ENCODE assay signal across 27 cellular contexts in the genomic region with DNA sequence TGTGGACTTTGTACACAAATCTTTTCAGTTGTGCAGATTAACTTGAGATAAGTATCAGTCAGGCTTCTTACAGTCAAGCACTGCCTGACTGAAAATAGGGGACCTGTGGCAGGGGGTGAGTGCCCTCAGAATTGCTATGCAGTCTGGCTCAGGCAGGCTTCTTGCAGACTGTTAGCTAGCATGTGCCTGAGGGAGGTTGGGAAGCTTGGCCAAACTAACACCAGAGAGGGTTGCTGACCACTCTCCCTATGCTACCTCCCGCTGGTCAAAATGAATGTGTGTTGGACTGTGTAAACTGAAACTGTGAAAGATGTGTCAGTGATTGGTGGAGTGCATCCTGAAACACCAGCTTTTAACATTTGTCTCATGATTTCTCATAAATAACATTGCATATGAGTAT.
DNase-seq lines count a peak whose midpoint lies in the region; ATAC-seq and TF ChIP-seq lines count a peak whose summit lies in the region.
"Had no signal": no experiment of that assay in that cellular context is flagged by ENCODE, and none has a peak within 500 bp of the region (broad histone marks: within the 10 kb centered on the region; RNA-seq: fewer than 3 reads in every experiment).

No MANE protein-coding gene starts in this region.

- H3K36me3 Mint-ChIP-seq in WTC11, result no peaks in the 10 kb centered on the region
- H3K36me3 Mint-ChIP-seq in mesothelial cell of epicardium, result no peaks in the 10 kb centered on the region
- H3K36me3 Mint-ChIP-seq: CD8-positive, alpha-beta T cell had no signal

- RAD21 ChIA-PET in HCT116 (lab: Charles Lee; ENCODE audit: low non-redundant PET in 1 of 2, low total read pairs in 2 of 2, uncharacterized antibody in 2 of 2, unreplicated experiment in 2 of 2), result no interaction called here

- H3K18ac ChIP-seq in mesendoderm (ENCODE audit: low read length), result no peak overlapping the region

- H3K79me2 ChIP-seq in HCT116 (ENCODE audit: insufficient read depth, low read length) (no peaks in the 10 kb centered on the region), mesendoderm (ENCODE audit: control insufficient read depth, insufficient read depth, low read length) (no peaks in the 10 kb centered on the region), MM.1S (ENCODE audit: low read length) (no peaks in the 10 kb centered on the region)

- H3K4me3 Mint-ChIP-seq in WTC11, result no peak overlapping the region
- H3K4me3 Mint-ChIP-seq in mesothelial cell of epicardium, result no peak overlapping the region
- H3K4me3 Mint-ChIP-seq: B cell; CD8-positive, alpha-beta T cell; HFFc6; T-helper 1 cell treated with Interleukin-12 subunit alpha and Interleukin-12 subunit beta and Interleukin-4 antibody, amounts not matched to agents 30 μg/mL and 1 μg/mL, for 36 hours had no signal

- H3K27me3 ChIP-seq in HCT116 (ENCODE audit: insufficient read depth, low read length), result no peaks in the 10 kb centered on the region
- H3K27me3 ChIP-seq in mesendoderm (ENCODE audit: insufficient read depth, low read length, poor library complexity), result no peaks in the 10 kb centered on the region
- H3K27me3 ChIP-seq in MM.1S (replicated peaks; ENCODE audit: insufficient read depth, low read length), result no peaks in the 10 kb centered on the region

- H3K27ac Mint-ChIP-seq in WTC11 (no peak overlapping the region), mesothelial cell of epicardium (no peak overlapping the region)
- H3K27ac Mint-ChIP-seq: B cell; CD8-positive, alpha-beta T cell; HFFc6; T-helper 1 cell treated with Interleukin-12 subunit alpha and Interleukin-12 subunit beta and Interleukin-4 antibody, amounts not matched to agents 30 μg/mL and 1 μg/mL, for 36 hours had no signal

- H3K27me3 Mint-ChIP-seq in WTC11 (ENCODE audit: low read depth), result no peaks in the 10 kb centered on the region
- no peaks in the 10 kb centered on the region for H3K27me3 Mint-ChIP-seq in mesothelial cell of epicardium (ENCODE audit: low read depth)
- H3K27me3 Mint-ChIP-seq: B cell had no signal

- no peak overlapping the region for H3K4me3 ChIP-seq in HCT116 (replicated peaks in 1 of 2; ENCODE audit: low read depth in 1 of 2, low read length in 2 of 2)
- no peak overlapping the region for H3K4me3 ChIP-seq in mesendoderm (ENCODE audit: low read length)
- no peak overlapping the region for H3K4me3 ChIP-seq in MM.1S (ENCODE audit: low read length)
- H3K4me3 ChIP-seq: K562 had no signal

- ATAC-seq in HCT116, result peak; percentile 40; the same call in 1 of the 2 replicates
- peak; percentile 68 for ATAC-seq in WTC11
- ATAC-seq: CD8-positive, alpha-beta T cell; HepG2; K562 had no signal

- no peak overlapping the region for H3K23ac ChIP-seq in mesendoderm (ENCODE audit: low read length)

- no peak overlapping the region for H3K56ac ChIP-seq in mesendoderm (ENCODE audit: low read length)

- no peaks in the 10 kb centered on the region for H3K79me1 ChIP-seq in mesendoderm (ENCODE audit: low read length)

- TF ChIP-seq POLR2A in HCT116 (IDR thresholded peaks at IDR 0.05; ENCODE audit: borderline replicate concordance, extremely low read depth, insufficient read depth, insufficient read length), result no peak

- H3K9me3 ChIP-seq in HCT116 (ENCODE audit: control insufficient read depth in 1 of 2, insufficient read depth in 1 of 2, low read depth in 1 of 2, low read length in 2 of 2) (no peaks in the 10 kb centered on the region), MM.1S (replicated peaks; ENCODE audit: insufficient read depth, low read length) (no peaks in the 10 kb centered on the region)
- H3K9me3 ChIP-seq: Caco-2, SK-N-SH had no signal

- H3K4me2 ChIP-seq in HCT116 (ENCODE audit: low read length) (no peak overlapping the region), mesendoderm (ENCODE audit: low read length) (no peak overlapping the region), MM.1S (ENCODE audit: low read depth, low read length) (no peak overlapping the region)
- H3K4me2 ChIP-seq: SK-N-SH had no signal

- intact Hi-C loops in HCT116 (cut with micrococcal nuclease), result no loop called here

- H3F3A ChIP-seq in MM.1S (ENCODE audit: insufficient read depth, low read length), result no peaks in the 10 kb centered on the region

- H2BK120ac ChIP-seq in mesendoderm (ENCODE audit: low read depth, low read length), result no peak overlapping the region

- no peak overlapping the region for H3K4ac ChIP-seq in mesendoderm (ENCODE audit: low read depth, low read length)

- H3K9ac ChIP-seq in HCT116 (ENCODE audit: low read length), result no peak overlapping the region
- H3K9ac ChIP-seq in mesendoderm (ENCODE audit: low read length), result no peak overlapping the region
- H3K9ac ChIP-seq in MM.1S (ENCODE audit: low read length), result no peak overlapping the region
- H3K9ac ChIP-seq: SK-N-SH had no signal

- H2AK5ac ChIP-seq in mesendoderm (ENCODE audit: low read length), result no peak overlapping the region

- no peak overlapping the region for H3K27ac ChIP-seq in HCT116 (ENCODE audit: low read depth, low read length)
- H3K27ac ChIP-seq in mesendoderm (ENCODE audit: low read depth, low read length), result no peak overlapping the region
- no peak overlapping the region for H3K27ac ChIP-seq in MM.1S (ENCODE audit: low read length)
- H3K27ac ChIP-seq: C4-2B had no signal

- H2AFZ ChIP-seq in HCT116 (ENCODE audit: low read depth, low read length, poor library complexity, severe bottlenecking) (no peak overlapping the region), MM.1S (ENCODE audit: low read length) (no peak overlapping the region)

- no peaks in the 10 kb centered on the region for H3K9me3 Mint-ChIP-seq in WTC11
- no peaks in the 10 kb centered on the region for H3K9me3 Mint-ChIP-seq in mesothelial cell of epicardium
- H3K9me3 Mint-ChIP-seq: CD8-positive, alpha-beta T cell; HFFc6; T-helper 1 cell treated with Interleukin-12 subunit alpha and Interleukin-12 subunit beta and Interleukin-4 antibody, amounts not matched to agents 30 μg/mL and 1 μg/mL, for 36 hours had no signal

- H3K4me1 ChIP-seq in HCT116 (ENCODE audit: control insufficient read depth in 1 of 2, insufficient read depth in 2 of 2, low read length in 2 of 2), result peaks cover 5 to 7% of the 10 kb centered on the region in 2 experiments; a peak in 3 of 4 replicates
- H3K4me1 ChIP-seq in mesendoderm (ENCODE audit: control insufficient read depth, low read depth, low read length), result no peaks in the 10 kb centered on the region
- H3K4me1 ChIP-seq in MM.1S (ENCODE audit: low read length), result no peaks in the 10 kb centered on the region
- H3K4me1 ChIP-seq: Caco-2 had no signal

- WGBS in mesendoderm (ENCODE audit: extremely low coverage, insufficient coverage, low lambda C conversion rate), result no CpG with 5 or more reads among the region's 1 CpG

- H2BK15ac ChIP-seq in mesendoderm (replicated peaks; ENCODE audit: low read depth), result no peak overlapping the region

- H2BK5ac ChIP-seq in mesendoderm (ENCODE audit: low read length), result no peak overlapping the region

- no peak for TF ChIP-seq CTCF in HCT116 (IDR thresholded peaks at IDR 0.05 in 2 of 3, conservative IDR thresholded peaks at IDR 0.05 in 1 of 3; ENCODE audit: borderline replicate concordance in 1 of 3, insufficient read depth in 1 of 3, low read depth in 2 of 3, low read length in 2 of 3)
- TF ChIP-seq CTCF in WTC11 (IDR thresholded peaks at IDR 0.05), result no peak
- no peak for TF ChIP-seq CTCF in mesothelial cell of epicardium (IDR thresholded peaks at IDR 0.05; ENCODE audit: unreplicated experiment)
- no peak for TF ChIP-seq CTCF in MM.1S (IDR thresholded peaks at IDR 0.05; ENCODE audit: low read length)

- DNase-seq in HCT116 (ENCODE audit: low read depth, low spot score) (no peak), NCI-H146 (lab: John Stamatoyannopoulos, UW) (peak; percentile 71), WTC11 (ENCODE audit: low spot score) (no peak), mesendoderm (peak; percentile 28), mesothelial cell of epicardium (ENCODE audit: low spot score in 2 of 2, unreplicated experiment in 2 of 2) (no peak), MM.1S (no peak)
- no peak for DNase-seq in NK-92 treated with Interleukin-12 subunit alpha and Interleukin-12 subunit beta, amount 100 ng/mL, for 24 hours (lab: John Stamatoyannopoulos, UW)
- DNase-seq: Caco-2; CD8-positive, alpha-beta T cell; DMS 273 treated with DMSO at 0.1 percent for 48 hours; DMS79 treated with DMSO at 0.1 percent for 48 hours; H7; HFFc6; Kasumi-1; NCI-H1105 treated with DMSO at 0.1 percent for 48 hours; NCI-H187 treated with DMSO at 0.1 percent for 48 hours; NCI-H2171 treated with DMSO at 0.1 percent for 48 hours; NCI-H345; NCI-H510A treated with DMSO at 0.1 percent for 48 hours; NCI-H82; SK-N-SH; SW 1271 had no signal

- no peaks in the 10 kb centered on the region for H3K36me3 ChIP-seq in HCT116 (ENCODE audit: control insufficient read depth in 1 of 2, insufficient read depth in 2 of 2, low read length in 2 of 2)
- no peaks in the 10 kb centered on the region for H3K36me3 ChIP-seq in mesendoderm (ENCODE audit: control insufficient read depth, insufficient read depth, low read length)
- no peaks in the 10 kb centered on the region for H3K36me3 ChIP-seq in MM.1S (replicated peaks; ENCODE audit: insufficient read depth, low read length)

- no peak overlapping the region for H4K5ac ChIP-seq in mesendoderm (ENCODE audit: low read length)

- TF ChIP-seq RAD21 in HCT116 (IDR thresholded peaks at IDR 0.05; ENCODE audit: low read depth), result no peak

- CTCF ChIA-PET in HCT116 (lab: Charles Lee), result no interaction called here
- CTCF ChIA-PET in WTC11 (lab: Charles Lee), result interaction anchor here (0.9 to 1.0 kb wide), 2 partner anchors 9 to 10 kb away, joined by 3 read pairs; no protein-coding TSS in a partner anchor

- BruUV-seq in HCT116 (replicated peaks; lab: Mats Ljungman, UMichigan), result no TSS peak

- POLR2A ChIA-PET in HCT116 (lab: Charles Lee) (no interaction called here), WTC11 (lab: Charles Lee) (no interaction called here)

- H4K20me1 ChIP-seq in HCT116 (ENCODE audit: insufficient read depth) (no peaks in the 10 kb centered on the region), MM.1S (ENCODE audit: insufficient read depth, low read length) (no peaks in the 10 kb centered on the region)

- H3K4me1 Mint-ChIP-seq in WTC11 (peaks cover 5% of the 10 kb centered on the region), mesothelial cell of epicardium (peaks cover 3% of the 10 kb centered on the region)
- H3K4me1 Mint-ChIP-seq: B cell had no signal

- no peaks in the 10 kb centered on the region for H3K9me2 ChIP-seq in HCT116 (ENCODE audit: insufficient read depth)
- no peaks in the 10 kb centered on the region for H3K9me2 ChIP-seq in MM.1S (replicated peaks; ENCODE audit: insufficient read depth, low read length)
- H3K9me2 ChIP-seq: SK-N-SH had no signal

- no peak overlapping the region for H4K8ac ChIP-seq in mesendoderm (ENCODE audit: low read depth, low read length)

TF ChIP-seq in HCT116, 20 proteins besides CTCF, POLR2A, EP300 and RAD21 (continues in another document):
- TF ChIP-seq SRF (IDR thresholded peaks at IDR 0.05; ENCODE audit: low read depth), result no peak

TF ChIP-seq in WTC11, 78 proteins besides CTCF, POLR2A, EP300 and RAD21 (continues in another document):
- no peak for TF ChIP-seq ELF4 (CRISPR knock-in tag; IDR thresholded peaks at IDR 0.05; ENCODE audit: low read depth)
- TF ChIP-seq GABPB1 (CRISPR knock-in tag; IDR thresholded peaks at IDR 0.05), result no peak

Comparison
In these comparisons a context has a peak if more than half of its experiments do, and no peak if none do; other contexts are left out.
1. DNase-seq: peak in NCI-H146 (single experiment) and mesendoderm (single experiment); none in HCT116 (single experiment), WTC11 (single experiment), NK-92 treated with Interleukin-12 subunit alpha and Interleukin-12 subunit beta, amount 100 ng/mL, for 24 hours (single experiment), mesothelial cell of epicardium (0 of 2) and MM.1S (single experiment).